8 cellular contexts compared by ENCODE assay signal in the genomic region with DNA sequence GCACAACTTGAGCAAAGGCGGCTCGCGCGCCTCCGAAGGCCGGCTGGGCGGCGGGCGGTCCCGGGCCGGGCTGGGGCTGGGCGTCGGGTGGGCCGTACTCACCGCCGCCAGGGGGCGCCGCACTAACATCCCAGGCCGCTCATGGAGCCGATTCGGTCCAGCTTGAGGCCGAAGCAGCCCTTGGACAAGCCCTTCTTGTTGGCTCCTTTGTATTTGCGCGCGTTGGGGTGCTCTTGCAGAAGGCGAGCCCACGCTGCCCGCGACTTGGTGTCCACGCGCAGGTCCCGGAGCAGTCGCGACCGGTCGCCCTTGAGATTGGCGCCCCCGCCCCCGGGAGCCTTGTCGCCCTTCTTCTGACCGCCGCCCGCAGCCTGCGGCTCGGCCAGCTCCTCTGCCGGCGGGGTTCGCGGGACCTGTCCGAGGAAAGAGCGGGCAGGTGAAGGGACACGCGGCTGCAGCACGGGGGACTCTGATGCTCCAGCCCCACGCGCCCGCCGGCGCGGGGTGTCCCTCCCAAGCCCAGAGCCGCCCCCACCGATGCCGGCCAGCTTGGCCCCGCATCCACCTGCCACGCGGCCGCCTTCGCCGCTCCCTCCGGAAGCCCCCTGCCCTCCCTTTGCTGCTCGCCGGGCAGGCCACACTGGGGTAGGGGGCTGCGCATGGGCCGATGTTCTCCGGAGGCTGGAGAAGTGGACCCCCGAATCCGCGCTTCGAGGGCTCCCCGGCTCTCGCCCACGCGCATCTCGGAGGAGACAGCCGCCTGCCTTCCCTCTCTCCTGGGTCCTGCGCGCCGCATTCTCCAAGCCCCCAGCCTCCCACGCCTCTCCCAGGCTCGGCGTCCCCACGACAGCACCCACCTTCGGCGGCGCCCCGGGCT. TPM values are rescaled to one million over a fixed set of nuclear protein-coding genes. Genes with fewer than 3 reads are reported as not detected.
DNase-seq lines count a peak whose midpoint lies in the region; ATAC-seq and TF ChIP-seq lines count a peak whose summit lies in the region.

No MANE protein-coding gene starts in this region.

- H3K4me3 ChIP-seq in HUES64 (ENCODE audit: low read length) (peak overlapping the region; percentile 58), stomach smooth muscle (ENCODE audit: low read length in 2 of 2) (peak overlapping the region; percentile 59 to 74)

- no peaks in the 10 kb centered on the region for H3K9me3 ChIP-seq in HUES64 (ENCODE audit: insufficient read depth, low read depth, low read length)
- H3K9me3 ChIP-seq in stomach smooth muscle (ENCODE audit: control insufficient read depth in 2 of 2, low read length in 2 of 2): no peaks in the 10 kb centered on the region

- H3K36me3 Mint-ChIP-seq in activated naive CD4-positive, alpha-beta T cell treated with anti-CD3 and anti-CD28 coated beads, Interleukin-2, amount 10 ng/mL, durations not matched to agents 7 days and 5 days: no peaks in the 10 kb centered on the region

- DNase-seq in SK-N-DZ (ENCODE audit: low spot score): peak; percentile 78
- DNase-seq in activated naive CD4-positive, alpha-beta T cell treated with anti-CD3 and anti-CD28 coated beads, Interleukin-2, amount 10 ng/mL, durations not matched to agents 7 days and 5 days: peak; percentile 75
- DNase-seq in germinal center (ENCODE audit: low spot score): peak; percentile 83
- DNase-seq in non-pigmented ciliary epithelial cell (ENCODE audit: low read depth): peak; percentile 46

- peaks cover 16% of the 10 kb centered on the region for H3K4me1 Mint-ChIP-seq in activated naive CD4-positive, alpha-beta T cell treated with anti-CD3 and anti-CD28 coated beads, Interleukin-2, amount 10 ng/mL, durations not matched to agents 7 days and 5 days

- H3K4me1 ChIP-seq in HUES64 (ENCODE audit: insufficient read depth, low read length) (peaks cover 3% of the 10 kb centered on the region; the same call in 1 of the 2 replicates), stomach smooth muscle (ENCODE audit: control insufficient read depth, insufficient read depth, low read length) (peaks cover 40% of the 10 kb centered on the region)

- H3K36me3 ChIP-seq in HUES64 (ENCODE audit: insufficient read depth, low read length) (no peaks in the 10 kb centered on the region), stomach smooth muscle (ENCODE audit: control insufficient read depth in 2 of 2, insufficient read depth in 2 of 2, low read length in 2 of 2) (no peaks in the 10 kb centered on the region)

- ATAC-seq in HG03378 (IDR thresholded peaks at IDR 0.05; ENCODE audit: unreplicated experiment): no peak

- no peak overlapping the region for H3K27ac ChIP-seq in HUES64 (ENCODE audit: low read depth, low read length)
- H3K27ac ChIP-seq in stomach smooth muscle (ENCODE audit: low read length): no peak overlapping the region

- peak overlapping the region; percentile 54 for H3K4me3 Mint-ChIP-seq in activated naive CD4-positive, alpha-beta T cell treated with anti-CD3 and anti-CD28 coated beads, Interleukin-2, amount 10 ng/mL, durations not matched to agents 7 days and 5 days

- no peak overlapping the region for H3K27ac Mint-ChIP-seq in activated naive CD4-positive, alpha-beta T cell treated with anti-CD3 and anti-CD28 coated beads, Interleukin-2, amount 10 ng/mL, durations not matched to agents 7 days and 5 days

- no peaks in the 10 kb centered on the region for H3K9me3 Mint-ChIP-seq in activated naive CD4-positive, alpha-beta T cell treated with anti-CD3 and anti-CD28 coated beads, Interleukin-2, amount 10 ng/mL, durations not matched to agents 7 days and 5 days

- peaks cover 63% of the 10 kb centered on the region for H3K27me3 ChIP-seq in HUES64 (ENCODE audit: insufficient read depth, low read length)
- peaks cover 52 to 58% of the 10 kb centered on the region in 2 donors for H3K27me3 ChIP-seq in stomach smooth muscle (ENCODE audit: control insufficient read depth in 1 of 2, insufficient read depth in 2 of 2, low read length in 2 of 2)

- peaks cover 85% of the 10 kb centered on the region for H3K27me3 Mint-ChIP-seq in activated naive CD4-positive, alpha-beta T cell treated with anti-CD3 and anti-CD28 coated beads, Interleukin-2, amount 10 ng/mL, durations not matched to agents 7 days and 5 days

- TF ChIP-seq CTCF in GM12872 (IDR thresholded peaks at IDR 0.05; ENCODE audit: insufficient read depth, low read depth, low read length): peak; percentile 73

- WGBS in HUES64: 1% methylated on average over 96 of the region's 96 CpGs

- CTCF ChIA-PET in activated naive CD4-positive, alpha-beta T cell treated with anti-CD3 and anti-CD28 coated beads, Interleukin-2, amount 10 ng/mL, durations not matched to agents 7 days and 5 days (lab: Charles Lee): interaction anchor here (0.7 to 5.1 kb wide), 12 partner anchors 9 to 401 kb away, joined by 3 to 50 read pairs (median 4); no protein-coding TSS in a partner anchor

- H3K9ac ChIP-seq in HUES64 (ENCODE audit: low read depth, low read length) (peak overlapping the region; percentile 29; the same call in 1 of the 2 replicates), stomach smooth muscle (ENCODE audit: low read length in 2 of 2) (no peak overlapping the region)

RNA-seq across cellular contexts. Expression of a gene that starts 0.7 kb away (rescaled TPM):
- polyA plus RNA-seq in HUES64 (2013, experiment 1 of 2): 1.6 TPM
- 1.4 TPM for polyA plus RNA-seq in HUES64 (2013, experiment 2 of 2)
- polyA plus RNA-seq in SK-N-DZ (2014; cell fraction: cytosol; rRNA removed): 0.80 and 2.4 TPM in 2 replicates
- 3.3 and 3.8 TPM in 2 replicates for polyA plus RNA-seq in SK-N-DZ (2014; cell fraction: nucleus; rRNA removed)

RNA-seq across cellular contexts. Expression of a gene that starts 36.0 kb away (rescaled TPM):
- polyA plus RNA-seq in HUES64 (2013, experiment 1 of 2): 12.2 TPM
- 13.2 TPM for polyA plus RNA-seq in HUES64 (2013, experiment 2 of 2)
- polyA plus RNA-seq in SK-N-DZ (2014; cell fraction: cytosol; rRNA removed): 14.8 and 16.8 TPM in 2 replicates
- polyA plus RNA-seq in SK-N-DZ (2014; cell fraction: nucleus; rRNA removed): 25.9 and 35.6 TPM in 2 replicates
